19 cellular contexts compared by ENCODE assay signal in the genomic region with DNA sequence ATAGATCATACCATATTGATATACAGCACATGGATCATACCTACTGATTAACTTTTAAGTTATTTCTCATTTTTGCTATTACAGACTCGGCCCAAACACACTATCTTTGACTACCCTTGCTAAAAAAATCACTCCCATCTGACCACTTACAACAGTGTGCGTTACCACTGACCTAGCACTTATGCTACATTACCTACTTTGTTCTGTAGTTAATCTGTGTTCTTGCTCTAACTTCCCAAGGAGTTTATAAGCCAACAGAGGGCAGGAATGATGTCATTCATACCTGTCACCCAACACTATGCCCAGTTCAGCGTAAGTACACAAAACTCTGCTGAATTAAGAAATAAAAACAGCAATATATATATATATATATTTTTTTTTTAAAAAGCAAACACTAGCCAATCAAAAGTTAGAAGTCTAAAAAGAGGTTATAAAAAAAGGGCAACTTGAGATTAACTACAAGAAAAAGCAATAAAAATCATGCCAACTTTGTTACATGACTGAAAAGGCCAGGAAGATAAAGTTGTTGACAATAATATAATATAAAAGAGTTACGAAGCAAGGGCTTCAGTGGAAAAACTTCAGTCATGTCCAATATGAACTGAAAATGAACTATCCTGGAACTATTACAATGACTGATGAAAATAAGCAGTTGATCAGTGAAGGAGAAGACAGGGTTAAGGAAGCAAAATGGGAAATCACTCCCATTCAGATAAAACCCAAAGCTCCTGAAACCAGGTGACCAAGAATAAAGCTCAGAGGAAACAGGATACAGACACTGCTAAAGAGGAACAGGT. TPM values are rescaled to one million over a fixed set of nuclear protein-coding genes. Genes with fewer than 3 reads are reported as not detected.
A peak's percentile ranks its signal among the peaks of the same experiment; 100 is the strongest.
DNase-seq lines count a peak whose midpoint lies in the region; ATAC-seq, FAIRE-seq and TF ChIP-seq lines count a peak whose summit lies in the region.
"Had no signal": no experiment of that assay in that cellular context is flagged by ENCODE, and none has a peak within 500 bp of the region (broad histone marks: within the 10 kb centered on the region; RNA-seq: fewer than 3 reads in every experiment).

No MANE protein-coding gene starts in this region.

- H3K4me3 ChIP-seq in endothelial cell of umbilical vein (replicated peaks in 1 of 3; ENCODE audit: insufficient read depth in 1 of 3, low read depth in 1 of 3, low read length in 3 of 3) (no peak overlapping the region), upper lobe of right lung (no peak overlapping the region)
- H3K4me3 ChIP-seq: BLaER1, HAP-1, K562 had no signal

- no peak overlapping the region for H3K4me3 Mint-ChIP-seq in activated naive CD4-positive, alpha-beta T cell treated with anti-CD3 and anti-CD28 coated beads, Interleukin-2, amount 50 U/mL, for 24 hours
- H3K4me3 Mint-ChIP-seq in activated naive CD4-positive, alpha-beta T cell treated with anti-CD3 and anti-CD28 coated beads for 36 hours, result no peak overlapping the region
- H3K4me3 Mint-ChIP-seq in nephron progenitor cell, result no peak overlapping the region
- no peak overlapping the region for H3K4me3 Mint-ChIP-seq in stimulated activated effector memory CD8-positive, alpha-beta T cell treated with anti-CD3 and anti-CD28 coated beads, Interleukin-12 subunit alpha, Interleukin-12 subunit beta, amount 100 ng/mL, for 72 hours

- H3K27ac ChIP-seq in endothelial cell of umbilical vein (ENCODE audit: insufficient read depth, low read depth, low read length) (no peak overlapping the region), upper lobe of right lung (peak overlapping the region; percentile 51)
- H3K27ac ChIP-seq: BLaER1, RWPE1 had no signal

- CTCF ChIA-PET in activated naive CD4-positive, alpha-beta T cell treated with anti-CD3 and anti-CD28 coated beads for 36 hours (lab: Charles Lee), result no interaction called here
- CTCF ChIA-PET in endothelial cell of umbilical vein (lab: Charles Lee), result interaction anchor here (0.6 to 1.0 kb wide), 2 partner anchors 106 to 176 kb away, joined by 3 to 4 read pairs; no protein-coding TSS in a partner anchor

- dilution Hi-C loops in endothelial cell of umbilical vein (cut with MboI; ENCODE audit: extremely low pct_ligation_motif_present, low sequenced_read_pairs), result no loop called here

- H3K9ac ChIP-seq in endothelial cell of umbilical vein (replicated peaks; ENCODE audit: extremely low read depth, insufficient read depth, low read length), result no peak overlapping the region
- H3K9ac ChIP-seq: BLaER1 had no signal

- peaks cover 29% of the 10 kb centered on the region for H3K79me2 ChIP-seq in endothelial cell of umbilical vein (ENCODE audit: control insufficient read depth, insufficient read depth, low read length)

- H3K27ac Mint-ChIP-seq in activated naive CD4-positive, alpha-beta T cell treated with anti-CD3 and anti-CD28 coated beads, Interleukin-2, amount 50 U/mL, for 24 hours, result peak overlapping the region; percentile 11
- H3K27ac Mint-ChIP-seq in activated naive CD4-positive, alpha-beta T cell treated with anti-CD3 and anti-CD28 coated beads for 36 hours, result no peak overlapping the region
- peak overlapping the region; percentile 31 for H3K27ac Mint-ChIP-seq in nephron progenitor cell
- no peak overlapping the region for H3K27ac Mint-ChIP-seq in stimulated activated effector memory CD8-positive, alpha-beta T cell treated with anti-CD3 and anti-CD28 coated beads, Interleukin-12 subunit alpha, Interleukin-12 subunit beta, amount 100 ng/mL, for 72 hours

- peaks cover 51% of the 10 kb centered on the region for H3K4me1 Mint-ChIP-seq in activated naive CD4-positive, alpha-beta T cell treated with anti-CD3 and anti-CD28 coated beads, Interleukin-2, amount 50 U/mL, for 24 hours
- peaks cover 19% of the 10 kb centered on the region for H3K4me1 Mint-ChIP-seq in activated naive CD4-positive, alpha-beta T cell treated with anti-CD3 and anti-CD28 coated beads for 36 hours (ENCODE audit: low read depth)
- peaks cover 9% of the 10 kb centered on the region for H3K4me1 Mint-ChIP-seq in nephron progenitor cell
- peaks cover 22% of the 10 kb centered on the region for H3K4me1 Mint-ChIP-seq in stimulated activated effector memory CD8-positive, alpha-beta T cell treated with anti-CD3 and anti-CD28 coated beads, Interleukin-12 subunit alpha, Interleukin-12 subunit beta, amount 100 ng/mL, for 72 hours

- no peaks in the 10 kb centered on the region for H4K20me1 ChIP-seq in endothelial cell of umbilical vein (replicated peaks; ENCODE audit: control insufficient read depth, extremely low read depth, insufficient read depth, low read length)

- DNase-seq in activated naive CD4-positive, alpha-beta T cell treated with anti-CD3 and anti-CD28 coated beads for 36 hours, result no peak
- peak; percentile 58 for DNase-seq in endothelial cell of umbilical vein (ENCODE audit: low read depth, low spot score)
- DNase-seq in nephron progenitor cell, result no peak
- DNase-seq in upper lobe of right lung, result no peak
- no peak for DNase-seq in posterior vena cava (ENCODE audit: low spot score)
- no peak for DNase-seq in stimulated activated effector memory CD8-positive, alpha-beta T cell treated with anti-CD3 and anti-CD28 coated beads, Interleukin-12 subunit alpha, Interleukin-12 subunit beta, amount 100 ng/mL, for 72 hours (ENCODE audit: low spot score in 2 of 2)
- DNase-seq in urothelium cell line (ENCODE audit: low spot score), result no peak
- DNase-seq: DMS79 treated with DMSO at 0.1 percent for 48 hours, MV-4-11, NCI-H1417, NCI-H2029, NCI-H2171 treated with DMSO at 0.1 percent for 48 hours, NCI-H446 treated with DMSO at 0.1 percent for 48 hours, NCI-H748 treated with DMSO at 0.1 percent for 48 hours had no signal

- H3K27me3 Mint-ChIP-seq in activated naive CD4-positive, alpha-beta T cell treated with anti-CD3 and anti-CD28 coated beads, Interleukin-2, amount 50 U/mL, for 24 hours, result no peaks in the 10 kb centered on the region
- no peaks in the 10 kb centered on the region for H3K27me3 Mint-ChIP-seq in activated naive CD4-positive, alpha-beta T cell treated with anti-CD3 and anti-CD28 coated beads for 36 hours (ENCODE audit: low read depth)
- H3K27me3 Mint-ChIP-seq in nephron progenitor cell (ENCODE audit: low read depth, poor library complexity), result no peaks in the 10 kb centered on the region

- POLR2A ChIA-PET in endothelial cell of umbilical vein (lab: Charles Lee), result no interaction called here

- no peak overlapping the region for H2AFZ ChIP-seq in endothelial cell of umbilical vein (ENCODE audit: low read depth, low read length)

- H3K9me3 Mint-ChIP-seq in activated naive CD4-positive, alpha-beta T cell treated with anti-CD3 and anti-CD28 coated beads, Interleukin-2, amount 50 U/mL, for 24 hours, result no peaks in the 10 kb centered on the region
- H3K9me3 Mint-ChIP-seq in activated naive CD4-positive, alpha-beta T cell treated with anti-CD3 and anti-CD28 coated beads for 36 hours, result no peaks in the 10 kb centered on the region
- H3K9me3 Mint-ChIP-seq in nephron progenitor cell, result no peaks in the 10 kb centered on the region
- H3K9me3 Mint-ChIP-seq in stimulated activated effector memory CD8-positive, alpha-beta T cell treated with anti-CD3 and anti-CD28 coated beads, Interleukin-12 subunit alpha, Interleukin-12 subunit beta, amount 100 ng/mL, for 72 hours, result no peaks in the 10 kb centered on the region

- FAIRE-seq in endothelial cell of umbilical vein (lab: Jason Lieb, UNC), result no peak
- FAIRE-seq in urothelium cell line (lab: Jason Lieb, UNC), result no peak
- FAIRE-seq: K562 had no signal

- no peaks in the 10 kb centered on the region for H3K36me3 ChIP-seq in endothelial cell of umbilical vein (ENCODE audit: control insufficient read depth in 2 of 2, extremely low read depth in 1 of 2, insufficient read depth in 2 of 2, low read length in 2 of 2)
- no peaks in the 10 kb centered on the region for H3K36me3 ChIP-seq in upper lobe of right lung

- no peak overlapping the region for H3K4me2 ChIP-seq in endothelial cell of umbilical vein (ENCODE audit: insufficient read depth, low read length)
- H3K4me2 ChIP-seq: BLaER1 had no signal

- BruUV-seq in endothelial cell of umbilical vein (replicated peaks; lab: Mats Ljungman, UMichigan), result no TSS peak

- no peaks in the 10 kb centered on the region for H3K27me3 ChIP-seq in endothelial cell of umbilical vein (ENCODE audit: control insufficient read depth in 2 of 2, insufficient read depth in 2 of 2, low read length in 2 of 2)
- H3K27me3 ChIP-seq in upper lobe of right lung, result no peaks in the 10 kb centered on the region
- H3K27me3 ChIP-seq: BLaER1 had no signal

- intact Hi-C loops in activated naive CD4-positive, alpha-beta T cell treated with anti-CD3 and anti-CD28 coated beads for 36 hours (cut with micrococcal nuclease), result no loop called here
- intact Hi-C loops in endothelial cell of umbilical vein (cut with micrococcal nuclease) (no loop called here), upper lobe of right lung (cut with DNase I) (no loop called here), posterior vena cava (cut with DNase I) (no loop called here)

- H3K36me3 Mint-ChIP-seq in activated naive CD4-positive, alpha-beta T cell treated with anti-CD3 and anti-CD28 coated beads, Interleukin-2, amount 50 U/mL, for 24 hours, result no peaks in the 10 kb centered on the region
- H3K36me3 Mint-ChIP-seq in activated naive CD4-positive, alpha-beta T cell treated with anti-CD3 and anti-CD28 coated beads for 36 hours (ENCODE audit: low read depth), result no peaks in the 10 kb centered on the region
- H3K36me3 Mint-ChIP-seq in nephron progenitor cell (ENCODE audit: low read depth), result peaks cover 14% of the 10 kb centered on the region
- peaks cover 8% of the 10 kb centered on the region for H3K36me3 Mint-ChIP-seq in stimulated activated effector memory CD8-positive, alpha-beta T cell treated with anti-CD3 and anti-CD28 coated beads, Interleukin-12 subunit alpha, Interleukin-12 subunit beta, amount 100 ng/mL, for 72 hours

- no peak for ATAC-seq in upper lobe of right lung
- ATAC-seq in stimulated activated effector memory CD8-positive, alpha-beta T cell treated with anti-CD3 and anti-CD28 coated beads, Interleukin-12 subunit alpha, Interleukin-12 subunit beta, amount 100 ng/mL, for 72 hours, result no peak
- ATAC-seq: K562 had no signal

- TF ChIP-seq CTCF in endothelial cell of umbilical vein (IDR thresholded peaks at IDR 0.05; ENCODE audit: extremely low read depth in 1 of 2, insufficient read depth in 1 of 2, low read depth in 1 of 2, low read length in 2 of 2), result no peak
- no peak for TF ChIP-seq CTCF in nephron progenitor cell (IDR thresholded peaks at IDR 0.05)
- no peak for TF ChIP-seq CTCF in upper lobe of right lung (IDR thresholded peaks at IDR 0.05)

- H3K9me1 ChIP-seq in endothelial cell of umbilical vein (replicated peaks; ENCODE audit: control insufficient read depth, extremely low read depth, insufficient read depth, low read length), result no peaks in the 10 kb centered on the region

- no peak for TF ChIP-seq POLR2A in endothelial cell of umbilical vein (IDR thresholded peaks at IDR 0.05; ENCODE audit: low read depth, low read length)

- H3K9me3 ChIP-seq in endothelial cell of umbilical vein (replicated peaks; ENCODE audit: control insufficient read depth, insufficient read depth, low read length) (no peaks in the 10 kb centered on the region), upper lobe of right lung (no peaks in the 10 kb centered on the region)
- H3K9me3 ChIP-seq: HAP-1 had no signal

- peaks cover 35% of the 10 kb centered on the region for H3K4me1 ChIP-seq in endothelial cell of umbilical vein (ENCODE audit: control insufficient read depth, extremely low read depth, insufficient read depth, low read length)
- peaks cover 40% of the 10 kb centered on the region for H3K4me1 ChIP-seq in upper lobe of right lung

RNA-seq across cellular contexts. Expression of gene EDC3, which starts 33.6 kb away (rescaled TPM):
- total RNA-seq in activated naive CD4-positive, alpha-beta T cell treated with anti-CD3 and anti-CD28 coated beads for 36 hours, result 10 to 100 TPM; 33.8 to 37.8 TPM
- 52.7 and 56.5 TPM in 2 replicates for total RNA-seq in endothelial cell of umbilical vein
- 55.9 and 61.1 TPM in 2 replicates for polyA plus RNA-seq in endothelial cell of umbilical vein
- 39.7 and 40.6 TPM in 2 replicates for polyA plus RNA-seq in endothelial cell of umbilical vein (2011; cell fraction: cytosol; rRNA removed)
- polyA plus RNA-seq in endothelial cell of umbilical vein (2011; cell fraction: nucleus; rRNA removed), result 83.4 and 98.0 TPM in 2 replicates
- 30.9 and 33.4 TPM in 2 replicates for polyA plus RNA-seq in endothelial cell of umbilical vein (2012)
- polyA minus RNA-seq in endothelial cell of umbilical vein, result 126 and 146 TPM in 2 replicates
- 41.5 TPM for polyA minus RNA-seq in endothelial cell of umbilical vein (2011; cell fraction: cytosol; rRNA and poly(A)+ RNA removed)
- polyA minus RNA-seq in endothelial cell of umbilical vein (2011; cell fraction: nucleus; rRNA and poly(A)+ RNA removed), result 51.3 and 65.7 TPM in 2 replicates
- total RNA-seq in upper lobe of right lung, result 31.5 TPM
- 10 to 100 TPM; 21.8 to 22.1 TPM for total RNA-seq in posterior vena cava

RNA-seq across cellular contexts. Expression of gene CLK3, which starts 46.6 kb away (rescaled TPM):
- total RNA-seq in activated naive CD4-positive, alpha-beta T cell treated with anti-CD3 and anti-CD28 coated beads for 36 hours, result 100 to 1,000 TPM; 124 TPM
- total RNA-seq in endothelial cell of umbilical vein (69.2 and 75.5 TPM in 2 replicates), upper lobe of right lung (72.9 TPM), posterior vena cava (10 to 100 TPM; 37.7 to 42.3 TPM)
- polyA plus RNA-seq in endothelial cell of umbilical vein, result 97.9 and 121 TPM in 2 replicates
- polyA plus RNA-seq in endothelial cell of umbilical vein (2011; cell fraction: cytosol; rRNA removed), result 64.8 and 71.4 TPM in 2 replicates
- polyA plus RNA-seq in endothelial cell of umbilical vein (2011; cell fraction: nucleus; rRNA removed), result 248 and 285 TPM in 2 replicates
- 36.7 and 55.9 TPM in 2 replicates for polyA plus RNA-seq in endothelial cell of umbilical vein (2012)
- polyA minus RNA-seq in endothelial cell of umbilical vein, result 112 and 115 TPM in 2 replicates
- polyA minus RNA-seq in endothelial cell of umbilical vein (2011; cell fraction: cytosol; rRNA and poly(A)+ RNA removed), result 28.9 TPM
- 110 and 160 TPM in 2 replicates for polyA minus RNA-seq in endothelial cell of umbilical vein (2011; cell fraction: nucleus; rRNA and poly(A)+ RNA removed)

Comparison
In these comparisons a context has a peak if more than half of its experiments do, and no peak if none do; other contexts are left out.
1. H3K27ac Mint-ChIP-seq: peak in activated naive CD4-positive, alpha-beta T cell treated with anti-CD3 and anti-CD28 coated beads, Interleukin-2, amount 50 U/mL, for 24 hours (single experiment) and nephron progenitor cell (single experiment); none in activated naive CD4-positive, alpha-beta T cell treated with anti-CD3 and anti-CD28 coated beads for 36 hours (single experiment) and stimulated activated effector memory CD8-positive, alpha-beta T cell treated with anti-CD3 and anti-CD28 coated beads, Interleukin-12 subunit alpha, Interleukin-12 subunit beta, amount 100 ng/mL, for 72 hours (single experiment).